ENCODE assay signal across 27 cellular contexts in the genomic region with DNA sequence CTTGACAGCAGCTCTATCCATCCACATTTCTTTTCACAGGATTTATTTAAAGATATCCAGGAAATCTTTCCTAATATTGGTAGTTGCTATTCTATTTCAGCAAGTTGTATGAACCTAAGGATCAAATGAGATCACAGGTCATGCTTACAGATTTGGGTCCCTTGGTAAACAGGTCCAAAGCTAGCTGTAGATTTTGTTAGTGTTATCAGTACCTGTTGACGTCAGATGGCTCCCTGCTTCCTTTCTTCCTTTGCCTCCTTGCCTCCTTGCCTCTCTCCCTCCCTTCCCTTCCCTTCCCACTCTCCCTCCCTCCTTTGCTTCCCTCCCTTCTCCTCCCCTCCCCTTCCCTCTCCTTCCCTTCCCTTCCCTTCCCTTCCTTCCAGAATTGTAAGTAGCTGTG.
"Had no signal": no experiment of that assay in that cellular context is flagged by ENCODE, and none has a peak within 500 bp of the region (broad histone marks: within the 10 kb centered on the region; RNA-seq: fewer than 3 reads in every experiment).

No MANE protein-coding gene starts in this region.

- H3K4me3 Mint-ChIP-seq: immature natural killer cell; natural killer cell; stimulated activated naive B cell treated with anti-CD40 and anti-IgM and Interleukin-4, amounts not matched to agents 10 μg/mL and 1 μg/mL and 100 μg/mL, for 72 hours; stimulated activated naive CD8-positive, alpha-beta T cell treated with anti-CD3 and anti-CD28 coated beads, Interleukin-15, amount 100 ng/mL, for 72 hours had no signal

- H3K36me3 ChIP-seq: esophagus squamous epithelium, heart right ventricle, lower lobe of right lung, ovary, thyroid gland had no signal

- H3K9me3 Mint-ChIP-seq: immature natural killer cell; natural killer cell; stimulated activated naive B cell treated with anti-CD40 and anti-IgM and Interleukin-4, amounts not matched to agents 10 μg/mL and 1 μg/mL and 100 μg/mL, for 72 hours; stimulated activated naive CD8-positive, alpha-beta T cell treated with anti-CD3 and anti-CD28 coated beads, Interleukin-15, amount 100 ng/mL, for 72 hours had no signal

- H3K4me1 ChIP-seq: esophagus squamous epithelium, heart right ventricle, lower lobe of right lung, psoas muscle, sigmoid colon, thyroid gland had no signal

- H3K27ac Mint-ChIP-seq: immature natural killer cell; natural killer cell; stimulated activated naive B cell treated with anti-CD40 and anti-IgM and Interleukin-4, amounts not matched to agents 10 μg/mL and 1 μg/mL and 100 μg/mL, for 72 hours; stimulated activated naive CD8-positive, alpha-beta T cell treated with anti-CD3 and anti-CD28 coated beads, Interleukin-15, amount 100 ng/mL, for 72 hours had no signal

- H3K4me1 Mint-ChIP-seq: immature natural killer cell; natural killer cell; stimulated activated naive CD8-positive, alpha-beta T cell treated with anti-CD3 and anti-CD28 coated beads, Interleukin-15, amount 100 ng/mL, for 72 hours had no signal

- H3K27me3 ChIP-seq: esophagus squamous epithelium, heart right ventricle, ovary, sigmoid colon, thyroid gland had no signal

- DNase-seq: dermis blood vessel endothelial cell; effector memory CD4-positive, alpha-beta T cell; erythroblast; esophagus squamous epithelium; foreskin melanocyte; glutamatergic neuron; heart right ventricle; hippocampal formation; immature natural killer cell; islet precursor cell; kidney glomerular epithelial cell; left colon; left ventricle myocardium superior; lower lobe of right lung; natural killer cell; occipital lobe; ovary; posterior cingulate gyrus; psoas muscle; right cardiac atrium; sigmoid colon; stimulated activated naive B cell treated with anti-CD40 and anti-IgM and Interleukin-4, amounts not matched to agents 10 μg/mL and 1 μg/mL and 100 μg/mL, for 72 hours; stimulated activated naive CD8-positive, alpha-beta T cell treated with anti-CD3 and anti-CD28 coated beads, Interleukin-15, amount 100 ng/mL, for 72 hours; thyroid gland; trophoblast cell had no signal

- FAIRE-seq: endometrium had no signal

- H3K27ac ChIP-seq: coronary artery, esophagus squamous epithelium, heart right ventricle, lower lobe of right lung, ovary, psoas muscle, sigmoid colon, thyroid gland had no signal

- H3K9me3 ChIP-seq: esophagus squamous epithelium, heart right ventricle, lower lobe of right lung, ovary, psoas muscle, sigmoid colon, thyroid gland had no signal

- ATAC-seq: heart right ventricle; left ventricle myocardium superior; lower lobe of right lung; natural killer cell; psoas muscle; right cardiac atrium; stimulated activated naive B cell treated with anti-CD40 and anti-IgM and Interleukin-4, amounts not matched to agents 10 μg/mL and 1 μg/mL and 100 μg/mL, for 72 hours; stimulated activated naive CD8-positive, alpha-beta T cell treated with anti-CD3 and anti-CD28 coated beads, Interleukin-15, amount 100 ng/mL, for 72 hours had no signal

- H3K36me3 Mint-ChIP-seq: natural killer cell had no signal

- H3K4me3 ChIP-seq: coronary artery, esophagus squamous epithelium, heart right ventricle, lower lobe of right lung, ovary, psoas muscle, sigmoid colon, thyroid gland had no signal

- H3K27me3 Mint-ChIP-seq: stimulated activated naive B cell treated with anti-CD40 and anti-IgM and Interleukin-4, amounts not matched to agents 10 μg/mL and 1 μg/mL and 100 μg/mL, for 72 hours; stimulated activated naive CD8-positive, alpha-beta T cell treated with anti-CD3 and anti-CD28 coated beads, Interleukin-15, amount 100 ng/mL, for 72 hours had no signal
